ENCODE assay signal across 6 cellular contexts in the genomic region with DNA sequence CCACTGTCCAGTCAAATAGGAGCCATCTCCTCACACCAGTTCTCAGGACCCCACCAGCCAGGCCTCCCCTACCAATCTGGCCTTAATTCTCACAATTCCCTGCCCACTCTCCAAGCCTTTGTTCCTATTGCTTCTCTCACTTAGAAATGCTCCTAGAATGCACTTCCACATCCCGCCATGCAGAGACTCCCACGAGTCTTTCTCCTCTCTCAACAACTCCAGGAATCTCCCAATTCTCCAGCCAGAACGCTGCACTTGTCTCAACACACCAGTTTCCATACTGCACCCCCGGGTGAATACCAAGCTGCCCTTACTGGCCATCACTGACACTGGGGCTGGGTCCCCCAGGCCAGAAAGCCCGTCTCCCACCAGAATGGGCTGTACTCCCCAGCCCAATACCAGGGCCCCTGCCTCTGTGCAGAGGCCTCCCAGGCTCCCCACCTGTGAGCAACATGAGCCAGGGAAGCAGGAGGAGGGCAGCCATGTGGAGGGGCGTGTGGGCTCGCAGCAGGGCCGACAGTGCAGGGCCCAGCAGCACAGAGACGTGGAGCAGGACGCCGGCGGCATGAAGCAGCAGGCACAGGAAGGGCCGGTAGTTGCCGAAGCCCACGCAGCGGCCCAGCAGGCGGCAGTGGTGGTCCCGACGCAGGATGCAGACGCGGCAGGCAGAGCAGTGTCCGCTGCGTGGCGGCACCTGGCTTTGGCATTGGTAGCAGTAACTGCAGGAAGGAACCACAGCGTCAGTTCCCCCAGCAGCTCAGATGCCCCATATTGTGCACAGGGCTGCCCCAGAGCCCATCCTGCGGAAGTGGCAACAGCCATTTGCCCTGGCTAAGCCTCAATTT. TPM values are rescaled to one million over a fixed set of nuclear protein-coding genes. Genes with fewer than 3 reads are reported as not detected.
DNase-seq lines count a peak whose midpoint lies in the region; ATAC-seq, FAIRE-seq and TF ChIP-seq lines count a peak whose summit lies in the region.

No MANE protein-coding gene starts in this region.

- FAIRE-seq in frontal cortex (lab: Jason Lieb, UNC), result no peak

- H3K9me3 Mint-ChIP-seq in HFFc6 (no peaks in the 10 kb centered on the region), immature natural killer cell (no peaks in the 10 kb centered on the region)
- no peaks in the 10 kb centered on the region for H3K9me3 Mint-ChIP-seq in activated T-cell treated with anti-CD3 and anti-CD28 coated beads, Interleukin-2, amount 50 U/mL, for 72 hours

- DNase-seq in HFFc6 (no peak), immature natural killer cell (peak; percentile 81 to 86 (median 84)), tibial nerve (ENCODE audit: low spot score in 2 of 2) (no peak), frontal cortex (ENCODE audit: low spot score in 2 of 2) (no peak), left lobe of liver (ENCODE audit: low spot score) (no peak)
- DNase-seq in activated T-cell treated with anti-CD3 and anti-CD28 coated beads, Interleukin-2, amount 50 U/mL, for 72 hours, result peak; percentile 72 to 74

- no peak for TF ChIP-seq EP300 in tibial nerve (IDR thresholded peaks at IDR 0.05)

- H3K36me3 ChIP-seq in tibial nerve, result peaks cover 0 to 49% (median 0%) of the 10 kb centered on the region in 3 donors

- no peak overlapping the region for H3K4me3 Mint-ChIP-seq in HFFc6
- peak overlapping the region; percentile 58 to 74 for H3K4me3 Mint-ChIP-seq in activated T-cell treated with anti-CD3 and anti-CD28 coated beads, Interleukin-2, amount 50 U/mL, for 72 hours
- H3K4me3 Mint-ChIP-seq in immature natural killer cell, result peak overlapping the region; percentile 72 to 83 (median 77)

- H3K27ac ChIP-seq in tibial nerve, result peak overlapping the region in 2 of 4 donors; percentile 35 to 52

- H3K27me3 Mint-ChIP-seq in HFFc6 (ENCODE audit: insufficient read depth) (peaks cover 3% of the 10 kb centered on the region), immature natural killer cell (ENCODE audit: low read depth in 3 of 3) (peaks cover 0 to 7% (median 5%) of the 10 kb centered on the region in 3 donors)
- H3K27me3 Mint-ChIP-seq in activated T-cell treated with anti-CD3 and anti-CD28 coated beads, Interleukin-2, amount 50 U/mL, for 72 hours (ENCODE audit: low read depth), result peaks cover 3% of the 10 kb centered on the region

- H3K9me3 ChIP-seq in tibial nerve, result no peaks in the 10 kb centered on the region

- WGBS in tibial nerve, 2 donors, result 33 to 37% methylated on average over 11 to 23 of the region's 26 CpGs

- H3K36me3 Mint-ChIP-seq in HFFc6 (ENCODE audit: low read depth) (peaks cover 7% of the 10 kb centered on the region), immature natural killer cell (peaks cover 13 to 15% (median 14%) of the 10 kb centered on the region in 3 donors)
- peaks cover 5 to 10% of the 10 kb centered on the region in 2 donors for H3K36me3 Mint-ChIP-seq in activated T-cell treated with anti-CD3 and anti-CD28 coated beads, Interleukin-2, amount 50 U/mL, for 72 hours (ENCODE audit: insufficient read depth in 2 of 2)

- no peak for TF ChIP-seq POLR2A in tibial nerve (IDR thresholded peaks at IDR 0.05)

- peaks cover 4 to 56% (median 24%) of the 10 kb centered on the region in 4 donors for H3K4me1 ChIP-seq in tibial nerve

- H3K4me1 Mint-ChIP-seq in HFFc6 (ENCODE audit: low read depth), result peaks cover 36% of the 10 kb centered on the region
- H3K4me1 Mint-ChIP-seq in activated T-cell treated with anti-CD3 and anti-CD28 coated beads, Interleukin-2, amount 50 U/mL, for 72 hours (ENCODE audit: low read depth), result peaks cover 36% of the 10 kb centered on the region
- peaks cover 39 to 42% of the 10 kb centered on the region in 2 donors for H3K4me1 Mint-ChIP-seq in immature natural killer cell

- H3K27me3 ChIP-seq in tibial nerve, result no peaks in the 10 kb centered on the region

- H3K4me3 ChIP-seq in tibial nerve, result no peak overlapping the region

- ATAC-seq in activated T-cell treated with anti-CD3 and anti-CD28 coated beads, Interleukin-2, amount 50 U/mL, for 72 hours (replicated peaks in 1 of 2), result peak; percentile 62 to 63
- no peak for ATAC-seq in left lobe of liver

- 0 out of 2 replicates have a peak overlapping the region, but pooled peaks have one; percentile 35 for H3K27ac Mint-ChIP-seq in HFFc6
- H3K27ac Mint-ChIP-seq in activated T-cell treated with anti-CD3 and anti-CD28 coated beads, Interleukin-2, amount 50 U/mL, for 72 hours, result peak overlapping the region; percentile 90
- peak overlapping the region; percentile 86 to 94 (median 92) for H3K27ac Mint-ChIP-seq in immature natural killer cell

- TF ChIP-seq CTCF in HFFc6 (IDR thresholded peaks at IDR 0.05) (peak; percentile 28), tibial nerve (IDR thresholded peaks at IDR 0.05) (peak in 3 of 5 experiments; percentile 14 to 38 (median 26))

RNA-seq across cellular contexts. Expression of a gene that starts 2.4 kb away (rescaled TPM):
- 10 to 100 TPM; 15.4 to 23.3 (median 18.6) TPM for total RNA-seq in HFFc6 (2021; fragmentation: NEBNext Ultra II Directional; extraction: Animal tissue kit (Norgen Biotek cat#: 25700))
- 10 to 100 TPM; 19.8 to 22.0 TPM for total RNA-seq in activated T-cell treated with anti-CD3 and anti-CD28 coated beads, Interleukin-2, amount 50 U/mL, for 72 hours
- 10 to 100 TPM; 19.8 to 28.0 (median 24.7) TPM for polyA plus RNA-seq in immature natural killer cell
- total RNA-seq in tibial nerve (10 to 100 TPM; 15.3 to 17.7 (median 16.6) TPM), frontal cortex (5.3 TPM), left lobe of liver (6.9 TPM)

RNA-seq across cellular contexts. Expression of a gene that starts 3.2 kb away (rescaled TPM):
- under 1 TPM in 4 of 6 experiments, not detected in 2; 0.07 to 0.24 (median 0.10) TPM for total RNA-seq in HFFc6 (2021; fragmentation: NEBNext Ultra II Directional; extraction: Animal tissue kit (Norgen Biotek cat#: 25700))
- under 1 TPM in 1 of 2 donors, not detected in 1; 0.32 TPM for total RNA-seq in activated T-cell treated with anti-CD3 and anti-CD28 coated beads, Interleukin-2, amount 50 U/mL, for 72 hours
- polyA plus RNA-seq in immature natural killer cell, result under 1 TPM in 1 of 3 donors, not detected in 2; 0.07 TPM
- total RNA-seq in tibial nerve (under 1 TPM in 1 of 4 donors, not detected in 3; 0.21 TPM), frontal cortex (not detected), left lobe of liver (not detected)

RNA-seq across cellular contexts. Expression of a gene that starts 24.9 kb away (rescaled TPM):
- 10 to 100 TPM in 2 of 6 experiments, 1 to 10 TPM in 4; 5.2 to 20.0 (median 6.6) TPM for total RNA-seq in HFFc6 (2021; fragmentation: NEBNext Ultra II Directional; extraction: Animal tissue kit (Norgen Biotek cat#: 25700))
- 1 to 10 TPM; 6.3 to 6.8 TPM for total RNA-seq in activated T-cell treated with anti-CD3 and anti-CD28 coated beads, Interleukin-2, amount 50 U/mL, for 72 hours
- polyA plus RNA-seq in immature natural killer cell, result 10 to 100 TPM; 24.2 to 56.7 (median 48.8) TPM
- total RNA-seq in tibial nerve, result 100 to 1,000 TPM; 102 to 322 (median 190) TPM
- total RNA-seq in frontal cortex, result 34.6 TPM
- total RNA-seq in left lobe of liver, result 45.5 TPM

RNA-seq across cellular contexts. Expression of a gene that starts 33.0 kb away (rescaled TPM):
- 10 to 100 TPM; 14.9 to 21.4 (median 17.3) TPM for total RNA-seq in HFFc6 (2021; fragmentation: NEBNext Ultra II Directional; extraction: Animal tissue kit (Norgen Biotek cat#: 25700))
- total RNA-seq in activated T-cell treated with anti-CD3 and anti-CD28 coated beads, Interleukin-2, amount 50 U/mL, for 72 hours, result 10 to 100 TPM; 18.1 to 18.8 TPM
- 1 to 10 TPM; 5.3 to 8.3 (median 6.2) TPM for polyA plus RNA-seq in immature natural killer cell
- total RNA-seq in tibial nerve, result 100 to 1,000 TPM in 2 of 4 donors, 10 to 100 TPM in 2; 66.1 to 161 (median 104) TPM
- 41.2 TPM for total RNA-seq in frontal cortex
- 11.6 TPM for total RNA-seq in left lobe of liver

RNA-seq across cellular contexts. Expression of a gene that starts 49.4 kb away (rescaled TPM):
- under 1 TPM; 0.19 to 0.66 (median 0.37) TPM for total RNA-seq in HFFc6 (2021; fragmentation: NEBNext Ultra II Directional; extraction: Animal tissue kit (Norgen Biotek cat#: 25700))
- total RNA-seq in activated T-cell treated with anti-CD3 and anti-CD28 coated beads, Interleukin-2, amount 50 U/mL, for 72 hours, result under 1 TPM; 0.10 to 0.21 TPM
- polyA plus RNA-seq in immature natural killer cell, result not detected
- total RNA-seq in tibial nerve (1 to 10 TPM in 1 of 4 donors, under 1 TPM in 2, not detected in 1; 0.21 to 1.1 (median 0.30) TPM), frontal cortex (1.2 TPM), left lobe of liver (0.10 TPM)

Comparison
In these comparisons a context has a peak if more than half of its experiments do, and no peak if none do; other contexts are left out.
1. DNase-seq: peak in activated T-cell treated with anti-CD3 and anti-CD28 coated beads, Interleukin-2, amount 50 U/mL, for 72 hours (2 of 2) and immature natural killer cell (3 of 3); none in HFFc6 (single experiment), tibial nerve (0 of 2), frontal cortex (0 of 2) and left lobe of liver (single experiment).
2. H3K27ac Mint-ChIP-seq: peak in every context shown above with its lines; median percentile 92 in immature natural killer cell; 90 in activated T-cell treated with anti-CD3 and anti-CD28 coated beads, Interleukin-2, amount 50 U/mL, for 72 hours; 35 in HFFc6.